Comparison of ENCODE assay signal across 20 cellular contexts in genomic region chr4:116598155-116598979, GRCh38.
"Had no signal": no experiment of that assay in that cellular context is flagged by ENCODE, and none has a peak within 500 bp of the region (broad histone marks: within the 10 kb centered on the region; RNA-seq: fewer than 3 reads in every experiment).

No MANE protein-coding gene starts in this region.

- DNase-seq: dermis blood vessel endothelial cell; effector memory CD8-positive, alpha-beta T cell; hypothalamus; immature natural killer cell; islet precursor cell; natural killer cell; stimulated activated CD4-positive, alpha-beta T cell treated with anti-CD3 and anti-CD28 coated beads, Interleukin-15, amount 100 ng/mL, for 24 hours; stimulated activated CD4-positive, alpha-beta T cell treated with anti-CD3 and anti-CD28 coated beads, Interleukin-2, amount 100 ng/mL, for 48 hours; stimulated activated CD8-positive, alpha-beta memory T cell treated with anti-CD3 and anti-CD28 coated beads, Interleukin-4, amount 100 ng/mL, for 48 hours; stimulated activated naive CD4-positive, alpha-beta T cell; stimulated activated naive CD8-positive, alpha-beta T cell treated with anti-CD3 and anti-CD28 coated beads, Interleukin-15, amount 100 ng/mL, for 72 hours; transverse colon had no signal

- H3K4me3 ChIP-seq: coronary artery, pancreas, skin epidermis, suprapubic skin, transverse colon, vagina had no signal

- ATAC-seq: effector memory CD8-positive, alpha-beta T cell; natural killer cell; pancreas; stimulated activated naive CD8-positive, alpha-beta T cell treated with anti-CD3 and anti-CD28 coated beads, Interleukin-15, amount 100 ng/mL, for 72 hours had no signal

- H3K36me3 ChIP-seq: neutrophil, pancreas, suprapubic skin, transverse colon, vagina had no signal

- FAIRE-seq: endometrium, frontal cortex, pancreas had no signal

- H3K27ac ChIP-seq: coronary artery, neutrophil, pancreas, skin epidermis, suprapubic skin, transverse colon, vagina had no signal

- H3K27me3 ChIP-seq: neutrophil, pancreas, suprapubic skin, transverse colon, vagina had no signal

- H3K4me1 ChIP-seq: pancreas, suprapubic skin, transverse colon, vagina had no signal

- H3K9me3 ChIP-seq: pancreas, suprapubic skin, transverse colon, vagina had no signal
